Comparison of ENCODE assay signal across 23 cellular contexts in the genomic region with DNA sequence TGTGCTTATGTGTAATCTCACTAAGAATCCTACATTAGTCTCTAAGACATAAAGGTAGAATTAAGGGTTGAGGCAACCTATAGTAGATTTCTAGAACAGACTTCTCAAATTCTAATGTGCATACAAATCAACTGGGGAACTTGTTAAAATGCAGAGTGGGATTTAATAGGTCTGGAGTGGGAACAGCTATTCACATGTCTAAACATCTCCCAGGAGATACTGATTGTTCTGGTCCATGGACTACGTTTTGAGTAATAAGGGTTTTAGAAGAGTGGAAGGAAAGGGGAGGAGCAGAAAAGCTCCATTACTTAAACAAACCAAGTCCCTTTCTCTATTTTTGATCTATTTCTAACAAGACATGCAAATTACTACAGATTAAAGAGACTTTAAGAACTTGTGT.
A peak's percentile ranks its signal among the peaks of the same experiment; 100 is the strongest.
DNase-seq lines count a peak whose midpoint lies in the region; ATAC-seq and TF ChIP-seq lines count a peak whose summit lies in the region.
"Had no signal": no experiment of that assay in that cellular context is flagged by ENCODE, and none has a peak within 500 bp of the region (broad histone marks: within the 10 kb centered on the region; RNA-seq: fewer than 3 reads in every experiment).

No MANE protein-coding gene starts in this region.

- DNase-seq in NCI-H345 (lab: John Stamatoyannopoulos, UW) (peak; percentile 10), NCI-H345 treated with DMSO at 0.1 percent for 48 hours (lab: John Stamatoyannopoulos, UW; ENCODE audit: unreplicated experiment) (no peak), NCI-H187 (lab: John Stamatoyannopoulos, UW) (peak; percentile 54 to 63), endodermal cell (no peak), superior temporal gyrus (ENCODE audit: extremely low spot score) (peak; percentile 44), hepatocyte (ENCODE audit: low spot score) (no peak)
- DNase-seq in activated CD4-positive, alpha-beta T cell treated with anti-CD3 and anti-CD28 coated beads, Interleukin-2, amount 10 ng/mL, durations not matched to agents 24 days and 14 days = no peak
- DNase-seq: CD8-positive, alpha-beta memory T cell; DMS53; H7; MV-4-11; NCI-H1694; NCI-H2171 treated with DMSO at 0.1 percent for 48 hours; NCI-H510A; NCI-H82; PC-3; RPMI8226; SIG-M5 had no signal

- no peaks in the 10 kb centered on the region for H3K36me3 Mint-ChIP-seq in endodermal cell (ENCODE audit: low read depth)
- H3K36me3 Mint-ChIP-seq in activated CD4-positive, alpha-beta T cell treated with anti-CD3 and anti-CD28 coated beads, Interleukin-2, amount 10 ng/mL, durations not matched to agents 24 days and 14 days (ENCODE audit: low read depth) = no peaks in the 10 kb centered on the region
- H3K36me3 Mint-ChIP-seq: CD8-positive, alpha-beta memory T cell had no signal

- no peak overlapping the region for H2AFZ ChIP-seq in hepatocyte

- TF ChIP-seq CTCF in endodermal cell (conservative IDR thresholded peaks at IDR 0.05) = no peak
- no peak for TF ChIP-seq CTCF in hepatocyte (IDR thresholded peaks at IDR 0.05; ENCODE audit: poor library complexity)

- H3K4me1 Mint-ChIP-seq in endodermal cell = no peaks in the 10 kb centered on the region
- no peaks in the 10 kb centered on the region for H3K4me1 Mint-ChIP-seq in activated CD4-positive, alpha-beta T cell treated with anti-CD3 and anti-CD28 coated beads, Interleukin-2, amount 10 ng/mL, durations not matched to agents 24 days and 14 days
- H3K4me1 Mint-ChIP-seq: CD8-positive, alpha-beta memory T cell had no signal

- no peaks in the 10 kb centered on the region for H3K4me1 ChIP-seq in endodermal cell (ENCODE audit: control insufficient read depth, insufficient read depth, low read length)
- H3K4me1 ChIP-seq in hepatocyte (ENCODE audit: insufficient read depth) = no peaks in the 10 kb centered on the region
- H3K4me1 ChIP-seq: A549 had no signal

- no peaks in the 10 kb centered on the region for H3K9me2 ChIP-seq in hepatocyte (replicated peaks; ENCODE audit: insufficient read depth)

- H3K4me3 ChIP-seq in endodermal cell (ENCODE audit: low read length) (no peak overlapping the region), hepatocyte (no peak overlapping the region)
- H3K4me3 ChIP-seq: A549; BLaER1 treated with 17β-estradiol and CSF1 and Interleukin-3, amounts not matched to agents 10 nM and 100 nM had no signal

- H3K27me3 Mint-ChIP-seq in endodermal cell (ENCODE audit: insufficient read depth) = no peaks in the 10 kb centered on the region
- H3K27me3 Mint-ChIP-seq in activated CD4-positive, alpha-beta T cell treated with anti-CD3 and anti-CD28 coated beads, Interleukin-2, amount 10 ng/mL, durations not matched to agents 24 days and 14 days = no peaks in the 10 kb centered on the region

- H3K36me3 ChIP-seq in endodermal cell (ENCODE audit: control insufficient read depth, insufficient read depth, low read length) = no peaks in the 10 kb centered on the region
- no peaks in the 10 kb centered on the region for H3K36me3 ChIP-seq in hepatocyte (replicated peaks; ENCODE audit: insufficient read depth, low read depth)
- H3K36me3 ChIP-seq: BLaER1 treated with 17β-estradiol and CSF1 and Interleukin-3, amounts not matched to agents 10 nM and 100 nM had no signal

- H3K79me2 ChIP-seq in hepatocyte = no peaks in the 10 kb centered on the region

- no peaks in the 10 kb centered on the region for H4K20me1 ChIP-seq in hepatocyte (ENCODE audit: insufficient read depth, poor library complexity, severe bottlenecking)
- H4K20me1 ChIP-seq: BLaER1 treated with 17β-estradiol and CSF1 and Interleukin-3, amounts not matched to agents 10 nM and 100 nM had no signal

- H3K9me3 Mint-ChIP-seq in endodermal cell = no peaks in the 10 kb centered on the region
- peaks cover 3% of the 10 kb centered on the region for H3K9me3 Mint-ChIP-seq in activated CD4-positive, alpha-beta T cell treated with anti-CD3 and anti-CD28 coated beads, Interleukin-2, amount 10 ng/mL, durations not matched to agents 24 days and 14 days

- no peak overlapping the region for H3K4me2 ChIP-seq in hepatocyte
- H3K4me2 ChIP-seq: A549, KMS-11 had no signal

- no CpG with 5 or more reads among the region's 1 CpG for WGBS in endodermal cell (ENCODE audit: insufficient coverage in 1 of 2, insufficient read length in 1 of 2), 2 experiments
- 41% methylated on average over 1 of the region's 1 CpG for WGBS in hepatocyte (ENCODE audit: low lambda C conversion rate, missing lambda C conversion rate)

- H3K27ac Mint-ChIP-seq in endodermal cell = no peak overlapping the region
- no peak overlapping the region for H3K27ac Mint-ChIP-seq in activated CD4-positive, alpha-beta T cell treated with anti-CD3 and anti-CD28 coated beads, Interleukin-2, amount 10 ng/mL, durations not matched to agents 24 days and 14 days
- H3K27ac Mint-ChIP-seq: CD8-positive, alpha-beta memory T cell; T-helper 1 cell treated with Interleukin-12 subunit alpha and Interleukin-12 subunit beta and Interleukin-4 antibody, amounts not matched to agents 30 μg/mL and 1 μg/mL, for 36 hours had no signal

- ATAC-seq in SK-N-SH treated with all-trans-retinoic acid at 6 μM for 48 hours = no peak
- ATAC-seq: A549, PC-3 had no signal

- intact Hi-C loops in activated CD4-positive, alpha-beta T cell treated with anti-CD3 and anti-CD28 coated beads, Interleukin-2, amount 10 ng/mL, durations not matched to agents 24 days and 14 days (cut with micrococcal nuclease) = no loop called here

- H3K27ac ChIP-seq in endodermal cell (ENCODE audit: low read depth, low read length) (peak overlapping the region; percentile 6), hepatocyte (no peak overlapping the region)
- H3K27ac ChIP-seq: A549; BLaER1 treated with 17β-estradiol and CSF1 and Interleukin-3, amounts not matched to agents 10 nM and 100 nM; KMS-11 had no signal

- H3K9ac ChIP-seq in endodermal cell (ENCODE audit: extremely low read depth, low read length, poor library complexity, severe bottlenecking) = no peak overlapping the region
- H3K9ac ChIP-seq: BLaER1 treated with 17β-estradiol and CSF1 and Interleukin-3, amounts not matched to agents 10 nM and 100 nM; KMS-11 had no signal

- H3K27me3 ChIP-seq in endodermal cell (ENCODE audit: control insufficient read depth, insufficient read depth, low read length, poor library complexity, severe bottlenecking) = no peaks in the 10 kb centered on the region
- H3K27me3 ChIP-seq in hepatocyte = no peaks in the 10 kb centered on the region
- H3K27me3 ChIP-seq: BLaER1 treated with 17β-estradiol and CSF1 and Interleukin-3, amounts not matched to agents 10 nM and 100 nM had no signal

- H3K4me3 Mint-ChIP-seq in endodermal cell = no peak overlapping the region
- H3K4me3 Mint-ChIP-seq in activated CD4-positive, alpha-beta T cell treated with anti-CD3 and anti-CD28 coated beads, Interleukin-2, amount 10 ng/mL, durations not matched to agents 24 days and 14 days = no peak overlapping the region
- H3K4me3 Mint-ChIP-seq: CD8-positive, alpha-beta memory T cell; T-helper 1 cell treated with Interleukin-12 subunit alpha and Interleukin-12 subunit beta and Interleukin-4 antibody, amounts not matched to agents 30 μg/mL and 1 μg/mL, for 36 hours had no signal

- H3K9me3 ChIP-seq in endodermal cell (ENCODE audit: control insufficient read depth, low read length) = no peaks in the 10 kb centered on the region
- no peaks in the 10 kb centered on the region for H3K9me3 ChIP-seq in hepatocyte (ENCODE audit: low read depth)
- H3K9me3 ChIP-seq: A549; BLaER1 treated with 17β-estradiol and CSF1 and Interleukin-3, amounts not matched to agents 10 nM and 100 nM had no signal

TF ChIP-seq in SK-N-SH treated with all-trans-retinoic acid at 6 μM for 48 hours, 23 proteins besides CTCF, POLR2A, EP300 and RAD21 (continues in another document):
- TF ChIP-seq RARB (CRISPR knock-in tag; IDR thresholded peaks at IDR 0.05) = no peak
- TF ChIP-seq TOX (CRISPR knock-in tag; IDR thresholded peaks at IDR 0.05; ENCODE audit: borderline replicate concordance) = no peak
- TF ChIP-seq, protein P1, sequence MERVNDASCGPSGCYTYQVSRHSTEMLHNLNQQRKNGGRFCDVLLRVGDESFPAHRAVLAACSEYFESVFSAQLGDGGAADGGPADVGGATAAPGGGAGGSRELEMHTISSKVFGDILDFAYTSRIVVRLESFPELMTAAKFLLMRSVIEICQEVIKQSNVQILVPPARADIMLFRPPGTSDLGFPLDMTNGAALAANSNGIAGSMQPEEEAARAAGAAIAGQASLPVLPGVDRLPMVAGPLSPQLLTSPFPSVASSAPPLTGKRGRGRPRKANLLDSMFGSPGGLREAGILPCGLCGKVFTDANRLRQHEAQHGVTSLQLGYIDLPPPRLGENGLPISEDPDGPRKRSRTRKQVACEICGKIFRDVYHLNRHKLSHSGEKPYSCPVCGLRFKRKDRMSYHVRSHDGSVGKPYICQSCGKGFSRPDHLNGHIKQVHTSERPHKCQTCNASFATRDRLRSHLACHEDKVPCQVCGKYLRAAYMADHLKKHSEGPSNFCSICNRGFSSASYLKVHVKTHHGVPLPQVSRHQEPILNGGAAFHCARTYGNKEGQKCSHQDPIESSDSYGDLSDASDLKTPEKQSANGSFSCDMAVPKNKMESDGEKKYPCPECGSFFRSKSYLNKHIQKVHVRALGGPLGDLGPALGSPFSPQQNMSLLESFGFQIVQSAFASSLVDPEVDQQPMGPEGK (CRISPR knock-in tag; IDR thresholded peaks at IDR 0.05; ENCODE audit: borderline replicate concordance) = no peak
- TF ChIP-seq, protein P2, sequence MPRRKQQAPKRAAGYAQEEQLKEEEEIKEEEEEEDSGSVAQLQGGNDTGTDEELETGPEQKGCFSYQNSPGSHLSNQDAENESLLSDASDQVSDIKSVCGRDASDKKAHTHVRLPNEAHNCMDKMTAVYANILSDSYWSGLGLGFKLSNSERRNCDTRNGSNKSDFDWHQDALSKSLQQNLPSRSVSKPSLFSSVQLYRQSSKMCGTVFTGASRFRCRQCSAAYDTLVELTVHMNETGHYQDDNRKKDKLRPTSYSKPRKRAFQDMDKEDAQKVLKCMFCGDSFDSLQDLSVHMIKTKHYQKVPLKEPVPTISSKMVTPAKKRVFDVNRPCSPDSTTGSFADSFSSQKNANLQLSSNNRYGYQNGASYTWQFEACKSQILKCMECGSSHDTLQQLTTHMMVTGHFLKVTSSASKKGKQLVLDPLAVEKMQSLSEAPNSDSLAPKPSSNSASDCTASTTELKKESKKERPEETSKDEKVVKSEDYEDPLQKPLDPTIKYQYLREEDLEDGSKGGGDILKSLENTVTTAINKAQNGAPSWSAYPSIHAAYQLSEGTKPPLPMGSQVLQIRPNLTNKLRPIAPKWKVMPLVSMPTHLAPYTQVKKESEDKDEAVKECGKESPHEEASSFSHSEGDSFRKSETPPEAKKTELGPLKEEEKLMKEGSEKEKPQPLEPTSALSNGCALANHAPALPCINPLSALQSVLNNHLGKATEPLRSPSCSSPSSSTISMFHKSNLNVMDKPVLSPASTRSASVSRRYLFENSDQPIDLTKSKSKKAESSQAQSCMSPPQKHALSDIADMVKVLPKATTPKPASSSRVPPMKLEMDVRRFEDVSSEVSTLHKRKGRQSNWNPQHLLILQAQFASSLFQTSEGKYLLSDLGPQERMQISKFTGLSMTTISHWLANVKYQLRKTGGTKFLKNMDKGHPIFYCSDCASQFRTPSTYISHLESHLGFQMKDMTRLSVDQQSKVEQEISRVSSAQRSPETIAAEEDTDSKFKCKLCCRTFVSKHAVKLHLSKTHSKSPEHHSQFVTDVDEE (CRISPR knock-in tag; IDR thresholded peaks at IDR 0.05) = no peak
- TF ChIP-seq OSR1 (CRISPR knock-in tag; IDR thresholded peaks at IDR 0.05) = no peak

Comparison
In these comparisons a context has a peak if more than half of its experiments do, and no peak if none do; other contexts are left out.
1. DNase-seq: peak in NCI-H345 (single experiment), NCI-H187 (2 of 2) and superior temporal gyrus (single experiment); none in NCI-H345 treated with DMSO at 0.1 percent for 48 hours (single experiment), endodermal cell (single experiment), hepatocyte (single experiment) and activated CD4-positive, alpha-beta T cell treated with anti-CD3 and anti-CD28 coated beads, Interleukin-2, amount 10 ng/mL, durations not matched to agents 24 days and 14 days (single experiment).